In genomic region chr1:15207031-15207828, GRCh38 we compare ENCODE assay signal across 15 cellular contexts. TPM values are rescaled to one million over a fixed set of nuclear protein-coding genes. Genes with fewer than 3 reads are reported as not detected.
A peak's percentile ranks its signal among the peaks of the same experiment; 100 is the strongest.
DNase-seq lines count a peak whose midpoint lies in the region; ATAC-seq, FAIRE-seq and TF ChIP-seq lines count a peak whose summit lies in the region.
"Had no signal": no experiment of that assay in that cellular context is flagged by ENCODE, and none has a peak within 500 bp of the region (broad histone marks: within the 10 kb centered on the region; RNA-seq: fewer than 3 reads in every experiment).

No MANE protein-coding gene starts in this region.

- peak overlapping the region; percentile 24 to 72; a peak in 4 of 6 replicates for H3K27ac ChIP-seq in A549
- peak overlapping the region; percentile 28 for H3K27ac ChIP-seq in hepatocyte

- peaks cover 66% of the 10 kb centered on the region for H3K4me1 Mint-ChIP-seq in nephron progenitor cell

- H3K27me3 Mint-ChIP-seq in nephron progenitor cell (ENCODE audit: low read depth, poor library complexity), result peaks cover 12% of the 10 kb centered on the region

- no peaks in the 10 kb centered on the region for H3K36me3 Mint-ChIP-seq in nephron progenitor cell (ENCODE audit: low read depth)

- POLR2A ChIA-PET in A549 (lab: Yijun Ruan, JAX), result no interaction called here

- H3K4me3 ChIP-seq in A549, result no peak overlapping the region
- no peak overlapping the region for H3K4me3 ChIP-seq in hepatocyte

- DNase-seq in A549 (ENCODE audit: low read depth in 1 of 2, low spot score in 1 of 2), result no peak
- DNase-seq in hepatocyte (ENCODE audit: low spot score), result no peak
- DNase-seq in nephron progenitor cell, result peak; percentile 40
- DNase-seq in islet precursor cell, result no peak
- DNase-seq in SW 1271 (lab: John Stamatoyannopoulos, UW), result no peak
- no peak for DNase-seq in SHP77 treated with DMSO at 0.1 percent for 48 hours (lab: John Stamatoyannopoulos, UW)
- DNase-seq: activated naive CD4-positive, alpha-beta T cell treated with Interleukin-2 at 50 U/mL for 16 hours; cerebellar nuclear complex; NCI-H1092 treated with DMSO at 0.1 percent for 48 hours had no signal

- H3K4me1 ChIP-seq in A549, result peaks cover 45% of the 10 kb centered on the region
- H3K4me1 ChIP-seq in hepatocyte (ENCODE audit: insufficient read depth), result peaks cover 33% of the 10 kb centered on the region

- FAIRE-seq in A549 (lab: Jason Lieb, UNC), result no peak
- FAIRE-seq: D721Med, RCC 7860 had no signal

- no peak for TF ChIP-seq EP300 in A549 (IDR thresholded peaks at IDR 0.05)

- no peaks in the 10 kb centered on the region for H3K27me3 ChIP-seq in hepatocyte

- WGBS in A549 (ENCODE audit: missing lambda C conversion rate), result 87% methylated on average over 24 of the region's 25 CpGs
- WGBS in hepatocyte (ENCODE audit: low lambda C conversion rate, missing lambda C conversion rate), result 70% methylated on average over 25 of the region's 25 CpGs

- peak overlapping the region; percentile 54 for H3K27ac Mint-ChIP-seq in nephron progenitor cell

- peak overlapping the region; percentile 71 for H3K4me3 Mint-ChIP-seq in nephron progenitor cell

- H2AFZ ChIP-seq in hepatocyte, result no peak overlapping the region

- H3K9me3 ChIP-seq in A549 (no peaks in the 10 kb centered on the region), hepatocyte (ENCODE audit: low read depth) (no peaks in the 10 kb centered on the region)

- no peaks in the 10 kb centered on the region for H3K36me3 ChIP-seq in hepatocyte (replicated peaks; ENCODE audit: insufficient read depth, low read depth)

- H3K9me2 ChIP-seq in hepatocyte (replicated peaks; ENCODE audit: insufficient read depth), result no peaks in the 10 kb centered on the region

- peaks cover 63% of the 10 kb centered on the region for H3K79me2 ChIP-seq in hepatocyte

- no peaks in the 10 kb centered on the region for H3K9me3 Mint-ChIP-seq in nephron progenitor cell

- TF ChIP-seq CTCF in A549 (IDR thresholded peaks at IDR 0.05) (no peak), hepatocyte (IDR thresholded peaks at IDR 0.05; ENCODE audit: poor library complexity) (no peak), nephron progenitor cell (IDR thresholded peaks at IDR 0.05) (no peak)

- TF ChIP-seq POLR2A in A549 (IDR thresholded peaks at IDR 0.05; ENCODE audit: low read length), result no peak

- TF ChIP-seq RAD21 in A549 (conservative IDR thresholded peaks at IDR 0.05 in 1 of 2, IDR thresholded peaks at IDR 0.05 in 1 of 2), result no peak

- H3K4me2 ChIP-seq in A549 (peak overlapping the region; percentile 51; the same call in 2 of the 3 replicates), hepatocyte (no peak overlapping the region)

- CTCF ChIA-PET in A549 (lab: Yijun Ruan, JAX), result interaction anchor here (0.8 to 4.1 kb wide), 3 partner anchors 54 to 79 kb away, joined by 3 to 24 read pairs (median 4); partner anchors contain the start of gene TMEM51

- peaks cover 4% of the 10 kb centered on the region for H4K20me1 ChIP-seq in hepatocyte (ENCODE audit: insufficient read depth, poor library complexity, severe bottlenecking)

- ATAC-seq in A549 (no peak; a peak in 2 of 6 replicates), SK-N-SH treated with all-trans-retinoic acid at 6 μM for 48 hours (0 out of 3 replicates have a peak, but pooled peaks have one; percentile 18), HG02840 (IDR thresholded peaks at IDR 0.05; ENCODE audit: low FRiP score, unreplicated experiment) (no peak)

TF ChIP-seq in A549, 52 proteins besides CTCF, POLR2A, EP300 and RAD21:
- TF ChIP-seq RCOR1 (IDR thresholded peaks at IDR 0.05; ENCODE audit: low read depth, low read length), result no peak
- TF ChIP-seq ZSCAN20 (CRISPR knock-in tag; IDR thresholded peaks at IDR 0.05), result no peak
- no peak for TF ChIP-seq HOXB13 (CRISPR knock-in tag; IDR thresholded peaks at IDR 0.05; ENCODE audit: low read depth)
- no peak for TF ChIP-seq ATOH8 (CRISPR knock-in tag; IDR thresholded peaks at IDR 0.05; ENCODE audit: low read depth)
- TF ChIP-seq MAFK (IDR thresholded peaks at IDR 0.05; ENCODE audit: partially characterized antibody), result no peak
- no peak for TF ChIP-seq FOSL2 (IDR thresholded peaks at IDR 0.05)
- no peak for TF ChIP-seq FOSL2 (CRISPR knock-in tag; IDR thresholded peaks at IDR 0.05)
- no peak for TF ChIP-seq CBX2 (IDR thresholded peaks at IDR 0.05; ENCODE audit: borderline replicate concordance, low read depth)
- no peak for TF ChIP-seq FOXS1 (CRISPR knock-in tag; IDR thresholded peaks at IDR 0.05)

TF ChIP-seq in SK-N-SH treated with all-trans-retinoic acid at 6 μM for 48 hours, 23 proteins besides CTCF, POLR2A, EP300 and RAD21:
- TF ChIP-seq ZC3H10 (CRISPR knock-in tag; IDR thresholded peaks at IDR 0.05), result no peak
- TF ChIP-seq ZNF8 (CRISPR knock-in tag; IDR thresholded peaks at IDR 0.05), result no peak
- no peak for TF ChIP-seq ISL1 (CRISPR knock-in tag; IDR thresholded peaks at IDR 0.05)
- TF ChIP-seq PATZ1 (CRISPR knock-in tag; IDR thresholded peaks at IDR 0.05; ENCODE audit: borderline replicate concordance), result no peak
- no peak for TF ChIP-seq BACH2 (CRISPR knock-in tag; IDR thresholded peaks at IDR 0.05; ENCODE audit: borderline replicate concordance)
- no peak for TF ChIP-seq CSDC2 (CRISPR knock-in tag; IDR thresholded peaks at IDR 0.05)
TF ChIP-seq in SK-N-SH treated with all-trans-retinoic acid at 6 μM for 48 hours: peak in this region for 0.

RNA-seq across cellular contexts. Expression of gene FHAD1, which starts 39.8 kb away (rescaled TPM):
- polyA plus RNA-seq in A549 (2011; rRNA removed) (0.28 and 0.31 TPM in 2 replicates), A549 (2017; fragmentation: RNase III; extraction: RNeasy Plus Mini Kit Qiagen cat#74134 plus additional on column Dnase treatment) (0.32 to 0.45 TPM (median 0.37 TPM) in 3 replicates), hepatocyte (0.16 and 0.68 TPM in 2 replicates)
- 0.30 TPM in 2 replicates for polyA plus RNA-seq in A549 (2012; cell fraction: cytosol; rRNA removed)
- 0.30 and 0.49 TPM in 2 replicates for polyA plus RNA-seq in A549 (2012; cell fraction: nucleus; rRNA removed)
- 0.41 and 0.68 TPM in 2 replicates for polyA minus RNA-seq in A549 (2011; rRNA and poly(A)+ RNA removed)
- total RNA-seq in hepatocyte, result 0.13 and 0.24 TPM in 2 replicates

RNA-seq across cellular contexts. Expression of gene TMEM51, which starts 53.7 kb away (rescaled TPM):
- polyA plus RNA-seq in A549 (2011; rRNA removed) (14.3 and 20.0 TPM in 2 replicates), A549 (2017; fragmentation: RNase III; extraction: RNeasy Plus Mini Kit Qiagen cat#74134 plus additional on column Dnase treatment) (20.9 to 24.2 TPM (median 22.8 TPM) in 3 replicates), hepatocyte (23.4 and 25.1 TPM in 2 replicates)
- 21.8 and 26.3 TPM in 2 replicates for polyA plus RNA-seq in A549 (2012; cell fraction: cytosol; rRNA removed)
- polyA plus RNA-seq in A549 (2012; cell fraction: nucleus; rRNA removed), result 34.5 and 38.7 TPM in 2 replicates
- 8.4 and 9.5 TPM in 2 replicates for polyA minus RNA-seq in A549 (2011; rRNA and poly(A)+ RNA removed)
- total RNA-seq in hepatocyte, result 23.7 and 24.0 TPM in 2 replicates
- total RNA-seq: activated CD8-positive, alpha-beta memory T cell treated with anti-CD3 and anti-CD28 coated beads for 36 hours; T-helper 2 cell treated with Interferon-gamma antibody and Interleukin-4, amounts not matched to agents 100 ng/mL and 5 ng/mL, for 36 hours had no signal
